ENCODE assay signal across 9 cellular contexts in genomic region chr1:109702940-109703339, GRCh38. TPM values are rescaled to one million over a fixed set of nuclear protein-coding genes. Genes with fewer than 3 reads are reported as not detected.
"Had no signal": no experiment of that assay in that cellular context is flagged by ENCODE, and none has a peak within 500 bp of the region (broad histone marks: within the 10 kb centered on the region; RNA-seq: fewer than 3 reads in every experiment).

No MANE protein-coding gene starts in this region.

RNA-seq across cellular contexts. Expression of gene GSTM5, which starts 9.1 kb away (rescaled TPM):
- total RNA-seq: naive thymus-derived CD8-positive, alpha-beta T cell; natural killer cell treated with Interleukin-12 subunit alpha and Interleukin-12 subunit beta and Interleukin-15 and Interleukin-18, amount 100 ng/mL, for 72 hours; renal cortical epithelial cell; smooth muscle cell had no signal

RNA-seq across cellular contexts. Expression of gene GSTM1, which starts 15.3 kb away (rescaled TPM):
- total RNA-seq: occipital lobe, osteoblast, testis, upper lobe of right lung, urinary bladder had no signal
